ENCODE assay signal across 20 cellular contexts in the genomic region with DNA sequence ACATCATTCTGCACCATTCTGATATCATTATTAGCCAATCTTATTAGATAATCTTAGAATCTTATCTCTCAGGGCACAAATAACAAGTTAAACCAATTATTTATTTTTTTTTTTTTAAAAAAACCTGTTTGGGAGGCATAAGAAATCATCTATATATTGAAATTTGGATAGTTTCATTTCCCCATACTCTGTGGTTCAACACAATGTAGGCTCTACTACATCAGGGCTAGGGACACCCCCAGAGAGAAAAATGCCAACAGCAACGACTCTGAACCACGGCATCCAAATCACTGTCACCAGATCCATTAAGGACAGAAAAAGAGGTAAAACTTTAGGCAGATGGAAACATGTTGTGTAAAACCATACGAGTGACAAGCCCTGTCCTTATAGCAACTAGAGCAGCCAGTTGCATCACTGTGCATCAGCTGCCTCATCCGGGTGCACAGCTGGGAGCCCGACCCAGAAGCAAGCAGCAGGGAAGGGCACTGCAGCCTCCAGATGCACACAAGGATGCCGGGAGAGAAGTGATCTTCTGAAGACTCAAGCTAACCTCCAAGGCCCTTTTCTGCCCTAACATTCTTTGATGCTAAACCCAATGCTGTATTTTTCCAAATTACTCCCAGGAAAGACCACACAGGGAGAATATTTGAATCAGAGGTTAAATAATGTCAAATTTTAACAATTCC.
A peak's percentile ranks its signal among the peaks of the same experiment; 100 is the strongest.
DNase-seq lines count a peak whose midpoint lies in the region; ATAC-seq, FAIRE-seq and TF ChIP-seq lines count a peak whose summit lies in the region.
"Had no signal": no experiment of that assay in that cellular context is flagged by ENCODE, and none has a peak within 500 bp of the region (broad histone marks: within the 10 kb centered on the region; RNA-seq: fewer than 3 reads in every experiment).

No MANE protein-coding gene starts in this region.

- ATAC-seq in GM19351 (IDR thresholded peaks at IDR 0.05; ENCODE audit: unreplicated experiment), result peak; percentile 51

- H3K4me3 Mint-ChIP-seq in endothelial cell (ENCODE audit: unreplicated experiment), result no peak overlapping the region

- POLR2A ChIA-PET in OCI-LY7 (lab: Charles Lee), result interaction anchor here (0.6 to 1.6 kb wide), 6 partner anchors 9 to 549 kb away, joined by 3 to 7 read pairs (median 4); no protein-coding TSS in a partner anchor

- no peak overlapping the region for H3K4me3 ChIP-seq in OCI-LY7 (ENCODE audit: low read depth, low read length, poor library complexity, severe bottlenecking)
- no peak overlapping the region for H3K4me3 ChIP-seq in skeletal muscle cell (ENCODE audit: low read depth, low read length)
- H3K4me3 ChIP-seq: HAP-1, skin epidermis, tibial artery had no signal

- no peaks in the 10 kb centered on the region for H3K36me3 Mint-ChIP-seq in endothelial cell (ENCODE audit: low read depth, unreplicated experiment)

- peaks cover 2% of the 10 kb centered on the region for H3K4me1 ChIP-seq in OCI-LY7 (ENCODE audit: insufficient read depth, low read length, poor library complexity, severe bottlenecking)
- H3K4me1 ChIP-seq: BE2C, HAP-1, parathyroid adenoma had no signal

- BruUV-seq in OCI-LY7 (replicated peaks; lab: Mats Ljungman, UMichigan), result no TSS peak

- CTCF ChIA-PET in OCI-LY7 (lab: Charles Lee; ENCODE audit: unreplicated experiment), result interaction anchor here (1.0 kb wide), 1 partner anchor 9 kb away, joined by 4 read pairs; no protein-coding TSS in a partner anchor

- no peak overlapping the region for H3K27ac Mint-ChIP-seq in endothelial cell (ENCODE audit: unreplicated experiment)

- DNase-seq in OCI-LY7 (ENCODE audit: low spot score) (peak; percentile 21), fibroblast of peridontal ligament (ENCODE audit: extremely low read depth) (peak; percentile 18), skeletal muscle cell (ENCODE audit: low read depth) (peak; percentile 34), RCC 7860 (ENCODE audit: low spot score) (no peak), endothelial cell (ENCODE audit: low spot score) (no peak), GM19240 (ENCODE audit: insufficient read length, low spot score) (no peak)
- DNase-seq in activated naive CD4-positive, alpha-beta T cell treated with anti-CD3 and anti-CD28 coated beads, Interleukin-2, amount 50 U/mL, for 16 hours, result no peak
- DNase-seq: activated CD4-positive, alpha-beta T cell treated with anti-CD3 and anti-CD28 coated beads for 1 hour; BE2C; foreskin melanocyte; GDM1; Kasumi-1; NCI-H146; T-helper 2 cell; tibial artery had no signal

- H3K4me1 Mint-ChIP-seq in endothelial cell (ENCODE audit: unreplicated experiment), result peaks cover 4% of the 10 kb centered on the region

- no peaks in the 10 kb centered on the region for H3K36me3 ChIP-seq in OCI-LY7 (ENCODE audit: insufficient read depth, low read length)
- H3K36me3 ChIP-seq: BE2C, HAP-1, tibial artery had no signal

- TF ChIP-seq CTCF in OCI-LY7 (conservative IDR thresholded peaks at IDR 0.05; ENCODE audit: low read length) (no peak), endothelial cell (IDR thresholded peaks at IDR 0.05; ENCODE audit: unreplicated experiment) (no peak)

- H3K4me2 ChIP-seq in OCI-LY7 (ENCODE audit: low read length), result no peak overlapping the region

- no peaks in the 10 kb centered on the region for H3K9me3 Mint-ChIP-seq in endothelial cell (ENCODE audit: unreplicated experiment)

- H3K9me3 ChIP-seq in OCI-LY7 (ENCODE audit: low read length), result no peaks in the 10 kb centered on the region
- H3K9me3 ChIP-seq: BE2C, HAP-1, tibial artery had no signal

- no peaks in the 10 kb centered on the region for H3K27me3 Mint-ChIP-seq in endothelial cell (ENCODE audit: unreplicated experiment)

- H3K9me2 ChIP-seq in OCI-LY7 (ENCODE audit: insufficient read depth, low read length), result no peaks in the 10 kb centered on the region

- no peaks in the 10 kb centered on the region for H3K79me2 ChIP-seq in OCI-LY7 (ENCODE audit: insufficient read depth, low read depth, low read length)
- H3K79me2 ChIP-seq: parathyroid adenoma had no signal

- H4K20me1 ChIP-seq in OCI-LY7 (ENCODE audit: insufficient read depth, low read length), result no peaks in the 10 kb centered on the region

- intact Hi-C loops in OCI-LY7 (cut with micrococcal nuclease; ENCODE audit: unreplicated experiment), result loop anchor here (5.0 to 10.0 kb wide), 2 partner anchors 58 to 166 kb away; no protein-coding TSS in a partner anchor

- H2AFZ ChIP-seq in OCI-LY7 (ENCODE audit: low read length), result no peak overlapping the region
- H2AFZ ChIP-seq: parathyroid adenoma had no signal

- no peak overlapping the region for H3K27ac ChIP-seq in OCI-LY7 (ENCODE audit: low read depth, low read length, poor library complexity, severe bottlenecking)
- H3K27ac ChIP-seq: parathyroid adenoma, skin epidermis, tibial artery had no signal

- FAIRE-seq in RCC 7860 (lab: Jason Lieb, UNC), result no peak
- FAIRE-seq: HTR-8/SVneo had no signal

Comparison
In these comparisons a context has a peak if more than half of its experiments do, and no peak if none do; other contexts are left out.
1. DNase-seq: peak in OCI-LY7 (single experiment), fibroblast of peridontal ligament (single experiment) and skeletal muscle cell (single experiment); none in RCC 7860 (single experiment), endothelial cell (single experiment), GM19240 (single experiment) and activated naive CD4-positive, alpha-beta T cell treated with anti-CD3 and anti-CD28 coated beads, Interleukin-2, amount 50 U/mL, for 16 hours (single experiment).